In the genomic region with DNA sequence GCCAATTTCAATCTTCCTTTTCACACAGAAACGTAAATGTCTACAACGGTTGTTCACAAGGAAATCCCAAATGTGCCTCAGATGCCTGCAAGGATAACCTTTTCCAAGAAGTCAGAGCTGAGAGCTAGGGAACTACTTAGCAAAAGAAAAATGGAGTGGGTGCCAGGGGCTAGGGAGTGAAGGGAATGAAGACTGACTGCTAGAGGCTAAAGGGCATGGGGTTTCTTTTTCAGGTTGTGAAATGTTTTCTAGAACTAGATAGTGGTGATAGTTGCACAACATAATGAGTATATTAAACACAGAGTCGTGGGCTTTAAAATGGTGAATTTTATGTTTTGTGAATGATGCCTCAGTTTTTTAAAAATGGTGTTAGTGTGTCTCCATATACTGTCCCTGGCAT, we compare ENCODE assay signal across 30 cellular contexts. TPM values are rescaled to one million over a fixed set of nuclear protein-coding genes. Genes with fewer than 3 reads are reported as not detected.
A peak's percentile ranks its signal among the peaks of the same experiment; 100 is the strongest.
DNase-seq lines count a peak whose midpoint lies in the region; TF ChIP-seq lines count a peak whose summit lies in the region.
"Had no signal": no experiment of that assay in that cellular context is flagged by ENCODE, and none has a peak within 500 bp of the region (broad histone marks: within the 10 kb centered on the region; RNA-seq: fewer than 3 reads in every experiment).

No MANE protein-coding gene starts in this region.

- TF ChIP-seq CTCF in MCF 10A (IDR thresholded peaks at IDR 0.05; ENCODE audit: unreplicated experiment) (no peak), breast epithelium (IDR thresholded peaks at IDR 0.05) (no peak)

- H3K4me1 ChIP-seq in breast epithelium (no peaks in the 10 kb centered on the region), subcutaneous abdominal adipose tissue (ENCODE audit: control insufficient read depth in 5 of 5, insufficient read depth in 5 of 5, low read length in 5 of 5) (peaks cover 2 to 31% (median 21%) of the 10 kb centered on the region in 5 donors)
- H3K4me1 ChIP-seq: BE2C, neural progenitor cell had no signal

- peaks cover 7% of the 10 kb centered on the region for H3K9me3 Mint-ChIP-seq in MCF 10A (ENCODE audit: unreplicated experiment)
- H3K9me3 Mint-ChIP-seq: activated naive CD8-positive, alpha-beta T cell treated with anti-CD3 and anti-CD28 coated beads, Interleukin-2, amount 10 ng/mL, durations not matched to agents 7 days and 5 days had no signal

- peak overlapping the region; percentile 88 for H3K27ac Mint-ChIP-seq in MCF 10A (ENCODE audit: low read depth, unreplicated experiment)
- H3K27ac Mint-ChIP-seq: activated CD8-positive, alpha-beta T cell treated with anti-CD3 and anti-CD28 coated beads, Interleukin-2, amount 10 ng/mL, durations not matched to agents 7 days and 5 days; activated naive CD8-positive, alpha-beta T cell treated with anti-CD3 and anti-CD28 coated beads, Interleukin-2, amount 10 ng/mL, durations not matched to agents 7 days and 5 days; neural progenitor cell; progenitor cell of endocrine pancreas had no signal

- H3K4me1 Mint-ChIP-seq in MCF 10A (ENCODE audit: insufficient read depth, unreplicated experiment), result peaks cover 55% of the 10 kb centered on the region

- H3K27me3 ChIP-seq in breast epithelium (peaks cover 0 to 6% of the 10 kb centered on the region in 2 donors), subcutaneous abdominal adipose tissue (ENCODE audit: control insufficient read depth in 5 of 5, insufficient read depth in 4 of 5, low read length in 5 of 5) (no peaks in the 10 kb centered on the region)
- H3K27me3 ChIP-seq: BE2C, neural progenitor cell, upper lobe of left lung had no signal

- H3K36me3 ChIP-seq in breast epithelium, result no peaks in the 10 kb centered on the region
- H3K36me3 ChIP-seq in subcutaneous abdominal adipose tissue (ENCODE audit: control insufficient read depth in 5 of 5, insufficient read depth in 5 of 5, low read length in 5 of 5), result no peaks in the 10 kb centered on the region
- H3K36me3 ChIP-seq: BE2C, neural progenitor cell, upper lobe of left lung had no signal

- H3K4me3 Mint-ChIP-seq in MCF 10A (ENCODE audit: unreplicated experiment), result no peak overlapping the region
- H3K4me3 Mint-ChIP-seq: activated CD8-positive, alpha-beta T cell treated with anti-CD3 and anti-CD28 coated beads, Interleukin-2, amount 10 ng/mL, durations not matched to agents 7 days and 5 days; activated naive CD8-positive, alpha-beta T cell treated with anti-CD3 and anti-CD28 coated beads, Interleukin-2, amount 10 ng/mL, durations not matched to agents 7 days and 5 days; neural progenitor cell had no signal

- H3K4me3 ChIP-seq in breast epithelium (no peak overlapping the region), subcutaneous abdominal adipose tissue (ENCODE audit: low read depth in 1 of 5, low read length in 5 of 5) (no peak overlapping the region)
- H3K4me3 ChIP-seq: lung, neural progenitor cell, PC-9, skin epidermis, upper lobe of left lung had no signal

- CTCF ChIA-PET in MCF 10A (lab: Yijun Ruan, JAX), result no interaction called here

- H3K36me3 Mint-ChIP-seq in MCF 10A (ENCODE audit: insufficient read depth, unreplicated experiment), result peaks cover 4% of the 10 kb centered on the region

- no peak for TF ChIP-seq POLR2A in breast epithelium (IDR thresholded peaks at IDR 0.05)

- no peaks in the 10 kb centered on the region for H3K27me3 Mint-ChIP-seq in MCF 10A (ENCODE audit: insufficient read depth, unreplicated experiment)
- H3K27me3 Mint-ChIP-seq: activated naive CD8-positive, alpha-beta T cell treated with anti-CD3 and anti-CD28 coated beads, Interleukin-2, amount 10 ng/mL, durations not matched to agents 7 days and 5 days had no signal

- no peak overlapping the region for H3K9ac ChIP-seq in subcutaneous abdominal adipose tissue (ENCODE audit: low read length in 5 of 5)
- H3K9ac ChIP-seq: neural progenitor cell had no signal

- DNase-seq in MCF 10A (ENCODE audit: unreplicated experiment) (peak; percentile 47), breast epithelium (ENCODE audit: low spot score in 2 of 2) (no peak), amniotic epithelial cell (ENCODE audit: low read depth) (peak; percentile 70), left kidney (ENCODE audit: low read depth, low spot score) (peak; percentile 3), SHP77 (lab: John Stamatoyannopoulos, UW) (no peak), DMS53 (lab: John Stamatoyannopoulos, UW) (no peak)
- DNase-seq in stimulated activated CD4-positive, alpha-beta T cell treated with anti-CD3 and anti-CD28 coated beads, Interleukin-4, amount 100 ng/mL, for 4 hours, result no peak
- DNase-seq: activated CD4-positive, alpha-beta T cell treated with anti-CD3 and anti-CD28 coated beads for 1 hour; activated CD8-positive, alpha-beta T cell treated with anti-CD3 and anti-CD28 coated beads, Interleukin-2, amount 10 ng/mL, durations not matched to agents 7 days and 5 days; activated effector memory CD4-positive, alpha-beta T cell treated with Interleukin-2 at 50 U/mL for 16 hours; activated naive CD8-positive, alpha-beta T cell treated with anti-CD3 and anti-CD28 coated beads, Interleukin-2, amount 10 ng/mL, durations not matched to agents 7 days and 5 days; activated T-cell treated with anti-CD3 and anti-CD28 coated beads for 4 hours; BE2C; cerebellar nuclear complex; COR-L47; DMS79; foreskin melanocyte; hypothalamus; Kasumi-1; NCI-H1105 treated with DMSO at 0.1 percent for 48 hours; NCI-H2029 treated with DMSO at 0.1 percent for 48 hours; NCI-H226; PC-9; T-helper 1 cell; upper lobe of left lung had no signal

- BruUV-seq in MCF 10A (replicated peaks; lab: Mats Ljungman, UMichigan), result no TSS peak

- H3K9me3 ChIP-seq in breast epithelium (no peaks in the 10 kb centered on the region), subcutaneous abdominal adipose tissue (ENCODE audit: control insufficient read depth in 5 of 5, low read length in 5 of 5) (no peaks in the 10 kb centered on the region)
- H3K9me3 ChIP-seq: BE2C, upper lobe of left lung had no signal

- POLR2A ChIA-PET in MCF 10A (lab: Yijun Ruan, JAX), result interaction anchor here (0.6 to 2.3 kb wide), 5 partner anchors 14 to 140 kb away, joined by 3 to 8 read pairs (median 3); partner anchors contain the start of gene HMGB3

- intact Hi-C loops in MCF 10A (cut with micrococcal nuclease), result no loop called here
- intact Hi-C loops in breast epithelium (cut with DNase I; ENCODE audit: low total_unique reads), result no loop called here

- no peak overlapping the region for H3K27ac ChIP-seq in breast epithelium
- H3K27ac ChIP-seq in subcutaneous abdominal adipose tissue (ENCODE audit: low read depth, low read length), result peak overlapping the region; percentile 21
- H3K27ac ChIP-seq: neural progenitor cell, PC-9, upper lobe of left lung had no signal

RNA-seq across cellular contexts. Expression of gene CD99L2, which starts 53.4 kb away (rescaled TPM):
- total RNA-seq in MCF 10A (2022), result 37.6 and 42.4 TPM in 2 replicates
- 10 to 100 TPM; 28.1 to 81.4 (median 32.1) TPM for total RNA-seq in breast epithelium

Comparison
In these comparisons a context has a peak if more than half of its experiments do, and no peak if none do; other contexts are left out.
1. DNase-seq: peak in MCF 10A (single experiment), amniotic epithelial cell (single experiment) and left kidney (single experiment); none in breast epithelium (0 of 2), SHP77 (0 of 2), stimulated activated CD4-positive, alpha-beta T cell treated with anti-CD3 and anti-CD28 coated beads, Interleukin-4, amount 100 ng/mL, for 4 hours (0 of 2) and DMS53 (single experiment).